1 cellular context compared by ENCODE assay signal in the genomic region with DNA sequence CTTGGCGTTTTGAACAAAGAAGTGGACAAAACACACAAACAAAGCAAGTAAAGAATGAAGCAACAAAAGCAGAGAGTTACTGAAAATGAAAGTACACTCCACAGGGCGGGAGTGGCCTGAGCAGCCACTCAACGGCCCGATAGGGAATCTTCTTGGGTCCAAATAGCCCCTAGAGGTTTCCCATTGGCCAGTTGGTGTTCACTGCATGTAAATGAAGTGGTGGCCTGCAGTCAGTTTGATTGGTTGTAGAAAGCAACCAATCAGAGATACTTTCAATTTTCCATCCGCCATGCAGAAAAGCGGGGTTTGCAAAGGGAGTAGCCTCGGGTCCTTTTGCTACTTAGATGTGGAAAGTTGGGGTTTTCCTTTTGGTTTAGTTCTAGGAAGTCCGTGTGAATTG.
TF ChIP-seq lines count a peak whose summit lies in the region.

No MANE protein-coding gene starts in this region.

TF ChIP-seq in HepG2, 621 proteins besides CTCF, POLR2A, EP300 and RAD21 (continued from another document):
- TF ChIP-seq, protein P1, sequence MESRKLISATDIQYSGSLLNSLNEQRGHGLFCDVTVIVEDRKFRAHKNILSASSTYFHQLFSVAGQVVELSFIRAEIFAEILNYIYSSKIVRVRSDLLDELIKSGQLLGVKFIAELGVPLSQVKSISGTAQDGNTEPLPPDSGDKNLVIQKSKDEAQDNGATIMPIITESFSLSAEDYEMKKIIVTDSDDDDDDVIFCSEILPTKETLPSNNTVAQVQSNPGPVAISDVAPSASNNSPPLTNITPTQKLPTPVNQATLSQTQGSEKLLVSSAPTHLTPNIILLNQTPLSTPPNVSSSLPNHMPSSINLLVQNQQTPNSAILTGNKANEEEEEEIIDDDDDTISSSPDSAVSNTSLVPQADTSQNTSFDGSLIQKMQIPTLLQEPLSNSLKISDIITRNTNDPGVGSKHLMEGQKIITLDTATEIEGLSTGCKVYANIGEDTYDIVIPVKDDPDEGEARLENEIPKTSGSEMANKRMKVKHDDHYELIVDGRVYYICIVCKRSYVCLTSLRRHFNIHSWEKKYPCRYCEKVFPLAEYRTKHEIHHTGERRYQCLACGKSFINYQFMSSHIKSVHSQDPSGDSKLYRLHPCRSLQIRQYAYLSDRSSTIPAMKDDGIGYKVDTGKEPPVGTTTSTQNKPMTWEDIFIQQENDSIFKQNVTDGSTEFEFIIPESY (CRISPR knock-in tag; IDR thresholded peaks at IDR 0.05) = 0 out of 2 replicates have a peak, but pooled peaks have one; percentile 18
- TF ChIP-seq SIN3A (IDR thresholded peaks at IDR 0.05; ENCODE audit: borderline replicate concordance, low read depth, low read length) (peak; percentile 48; the same call in 1 of the 2 replicates), YY1 (IDR thresholded peaks at IDR 0.05; ENCODE audit: insufficient read depth, insufficient replicate concordance, low read depth, low read length) (peak; percentile 28), ZNF703 (CRISPR knock-in tag; IDR thresholded peaks at IDR 0.05; ENCODE audit: borderline replicate concordance) (no peak), ZFP36L1 (CRISPR knock-in tag; IDR thresholded peaks at IDR 0.05) (no peak), ZNF775 (CRISPR knock-in tag; IDR thresholded peaks at IDR 0.05; ENCODE audit: borderline replicate concordance) (no peak), ZNF432 (CRISPR knock-in tag; IDR thresholded peaks at IDR 0.05; ENCODE audit: borderline replicate concordance) (no peak), HES4 (CRISPR knock-in tag; IDR thresholded peaks at IDR 0.05; ENCODE audit: borderline replicate concordance) (no peak), GTF2F1 (IDR thresholded peaks at IDR 0.05; ENCODE audit: low read length) (no peak), SP1 (IDR thresholded peaks at IDR 0.05) (no peak), SP1 (CRISPR knock-in tag; IDR thresholded peaks at IDR 0.05) (no peak), MIXL1 (CRISPR knock-in tag; IDR thresholded peaks at IDR 0.05) (0 out of 2 replicates have a peak, but pooled peaks have one; percentile 20), CENPT (CRISPR knock-in tag; IDR thresholded peaks at IDR 0.05; ENCODE audit: low read depth) (no peak), ZNF749 (CRISPR knock-in tag; IDR thresholded peaks at IDR 0.05; ENCODE audit: borderline replicate concordance) (no peak), SOX5 (CRISPR knock-in tag; IDR thresholded peaks at IDR 0.05; ENCODE audit: borderline replicate concordance) (peak; percentile 16; the same call in 1 of the 2 replicates), PHF20 (CRISPR knock-in tag; IDR thresholded peaks at IDR 0.05) (peak; percentile 48; the same call in 1 of the 2 replicates), LCORL (IDR thresholded peaks at IDR 0.05) (peak; percentile 64; the same call in 1 of the 2 replicates), LCORL (CRISPR knock-in tag; IDR thresholded peaks at IDR 0.05) (no peak)
- TF ChIP-seq, protein P2, sequence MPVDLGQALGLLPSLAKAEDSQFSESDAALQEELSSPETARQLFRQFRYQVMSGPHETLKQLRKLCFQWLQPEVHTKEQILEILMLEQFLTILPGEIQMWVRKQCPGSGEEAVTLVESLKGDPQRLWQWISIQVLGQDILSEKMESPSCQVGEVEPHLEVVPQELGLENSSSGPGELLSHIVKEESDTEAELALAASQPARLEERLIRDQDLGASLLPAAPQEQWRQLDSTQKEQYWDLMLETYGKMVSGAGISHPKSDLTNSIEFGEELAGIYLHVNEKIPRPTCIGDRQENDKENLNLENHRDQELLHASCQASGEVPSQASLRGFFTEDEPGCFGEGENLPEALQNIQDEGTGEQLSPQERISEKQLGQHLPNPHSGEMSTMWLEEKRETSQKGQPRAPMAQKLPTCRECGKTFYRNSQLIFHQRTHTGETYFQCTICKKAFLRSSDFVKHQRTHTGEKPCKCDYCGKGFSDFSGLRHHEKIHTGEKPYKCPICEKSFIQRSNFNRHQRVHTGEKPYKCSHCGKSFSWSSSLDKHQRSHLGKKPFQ (CRISPR knock-in tag; IDR thresholded peaks at IDR 0.05; ENCODE audit: insufficient replicate concordance) = no peak
- TF ChIP-seq, protein P3, sequence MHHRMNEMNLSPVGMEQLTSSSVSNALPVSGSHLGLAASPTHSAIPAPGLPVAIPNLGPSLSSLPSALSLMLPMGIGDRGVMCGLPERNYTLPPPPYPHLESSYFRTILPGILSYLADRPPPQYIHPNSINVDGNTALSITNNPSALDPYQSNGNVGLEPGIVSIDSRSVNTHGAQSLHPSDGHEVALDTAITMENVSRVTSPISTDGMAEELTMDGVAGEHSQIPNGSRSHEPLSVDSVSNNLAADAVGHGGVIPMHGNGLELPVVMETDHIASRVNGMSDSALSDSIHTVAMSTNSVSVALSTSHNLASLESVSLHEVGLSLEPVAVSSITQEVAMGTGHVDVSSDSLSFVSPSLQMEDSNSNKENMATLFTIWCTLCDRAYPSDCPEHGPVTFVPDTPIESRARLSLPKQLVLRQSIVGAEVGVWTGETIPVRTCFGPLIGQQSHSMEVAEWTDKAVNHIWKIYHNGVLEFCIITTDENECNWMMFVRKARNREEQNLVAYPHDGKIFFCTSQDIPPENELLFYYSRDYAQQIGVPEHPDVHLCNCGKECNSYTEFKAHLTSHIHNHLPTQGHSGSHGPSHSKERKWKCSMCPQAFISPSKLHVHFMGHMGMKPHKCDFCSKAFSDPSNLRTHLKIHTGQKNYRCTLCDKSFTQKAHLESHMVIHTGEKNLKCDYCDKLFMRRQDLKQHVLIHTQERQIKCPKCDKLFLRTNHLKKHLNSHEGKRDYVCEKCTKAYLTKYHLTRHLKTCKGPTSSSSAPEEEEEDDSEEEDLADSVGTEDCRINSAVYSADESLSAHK (CRISPR knock-in tag; IDR thresholded peaks at IDR 0.05; ENCODE audit: borderline replicate concordance) = no peak
- TF ChIP-seq, protein P4, sequence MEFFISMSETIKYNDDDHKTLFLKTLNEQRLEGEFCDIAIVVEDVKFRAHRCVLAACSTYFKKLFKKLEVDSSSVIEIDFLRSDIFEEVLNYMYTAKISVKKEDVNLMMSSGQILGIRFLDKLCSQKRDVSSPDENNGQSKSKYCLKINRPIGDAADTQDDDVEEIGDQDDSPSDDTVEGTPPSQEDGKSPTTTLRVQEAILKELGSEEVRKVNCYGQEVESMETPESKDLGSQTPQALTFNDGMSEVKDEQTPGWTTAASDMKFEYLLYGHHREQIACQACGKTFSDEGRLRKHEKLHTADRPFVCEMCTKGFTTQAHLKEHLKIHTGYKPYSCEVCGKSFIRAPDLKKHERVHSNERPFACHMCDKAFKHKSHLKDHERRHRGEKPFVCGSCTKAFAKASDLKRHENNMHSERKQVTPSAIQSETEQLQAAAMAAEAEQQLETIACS (CRISPR knock-in tag; IDR thresholded peaks at IDR 0.05) = no peak
- TF ChIP-seq, protein P5, sequence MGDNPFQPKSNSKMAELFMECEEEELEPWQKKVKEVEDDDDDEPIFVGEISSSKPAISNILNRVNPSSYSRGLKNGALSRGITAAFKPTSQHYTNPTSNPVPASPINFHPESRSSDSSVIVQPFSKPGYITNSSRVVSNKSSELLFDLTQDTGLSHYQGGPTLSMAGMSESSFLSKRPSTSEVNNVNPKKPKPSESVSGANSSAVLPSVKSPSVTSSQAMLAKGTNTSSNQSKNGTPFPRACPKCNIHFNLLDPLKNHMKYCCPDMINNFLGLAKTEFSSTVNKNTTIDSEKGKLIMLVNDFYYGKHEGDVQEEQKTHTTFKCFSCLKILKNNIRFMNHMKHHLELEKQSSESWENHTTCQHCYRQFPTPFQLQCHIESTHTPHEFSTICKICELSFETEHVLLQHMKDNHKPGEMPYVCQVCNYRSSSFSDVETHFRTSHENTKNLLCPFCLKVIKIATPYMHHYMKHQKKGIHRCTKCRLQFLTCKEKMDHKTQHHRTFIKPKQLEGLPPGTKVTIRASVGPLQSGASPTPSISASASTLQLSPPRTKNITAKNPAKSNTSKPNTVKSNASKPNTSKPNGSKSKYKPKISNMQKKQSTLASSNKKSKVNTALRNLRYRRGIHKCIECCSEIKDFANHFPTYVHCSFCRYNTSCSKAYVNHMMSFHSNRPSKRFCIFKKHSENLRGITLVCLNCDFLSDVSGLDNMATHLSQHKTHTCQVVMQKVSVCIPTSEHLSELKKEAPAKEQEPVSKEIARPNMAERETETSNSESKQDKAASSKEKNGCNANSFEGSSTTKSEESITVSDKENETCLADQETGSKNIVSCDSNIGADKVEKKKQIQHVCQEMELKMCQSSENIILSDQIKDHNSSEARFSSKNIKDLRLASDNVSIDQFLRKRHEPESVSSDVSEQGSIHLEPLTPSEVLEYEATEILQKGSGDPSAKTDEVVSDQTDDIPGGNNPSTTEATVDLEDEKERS (CRISPR knock-in tag; IDR thresholded peaks at IDR 0.05) = no peak
- TF ChIP-seq, protein P6, sequence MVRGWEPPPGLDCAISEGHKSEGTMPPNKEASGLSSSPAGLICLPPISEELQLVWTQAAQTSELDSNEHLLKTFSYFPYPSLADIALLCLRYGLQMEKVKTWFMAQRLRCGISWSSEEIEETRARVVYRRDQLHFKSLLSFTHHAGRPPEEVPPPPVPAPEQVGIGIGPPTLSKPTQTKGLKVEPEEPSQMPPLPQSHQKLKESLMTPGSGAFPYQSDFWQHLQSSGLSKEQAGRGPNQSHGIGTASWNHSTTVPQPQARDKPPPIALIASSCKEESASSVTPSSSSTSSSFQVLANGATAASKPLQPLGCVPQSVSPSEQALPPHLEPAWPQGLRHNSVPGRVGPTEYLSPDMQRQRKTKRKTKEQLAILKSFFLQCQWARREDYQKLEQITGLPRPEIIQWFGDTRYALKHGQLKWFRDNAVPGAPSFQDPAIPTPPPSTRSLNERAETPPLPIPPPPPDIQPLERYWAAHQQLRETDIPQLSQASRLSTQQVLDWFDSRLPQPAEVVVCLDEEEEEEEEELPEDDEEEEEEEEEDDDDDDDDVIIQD (CRISPR knock-in tag; IDR thresholded peaks at IDR 0.05; ENCODE audit: low read depth) = peak; percentile 40; the same call in 1 of the 2 replicates
- TF ChIP-seq, protein P7, sequence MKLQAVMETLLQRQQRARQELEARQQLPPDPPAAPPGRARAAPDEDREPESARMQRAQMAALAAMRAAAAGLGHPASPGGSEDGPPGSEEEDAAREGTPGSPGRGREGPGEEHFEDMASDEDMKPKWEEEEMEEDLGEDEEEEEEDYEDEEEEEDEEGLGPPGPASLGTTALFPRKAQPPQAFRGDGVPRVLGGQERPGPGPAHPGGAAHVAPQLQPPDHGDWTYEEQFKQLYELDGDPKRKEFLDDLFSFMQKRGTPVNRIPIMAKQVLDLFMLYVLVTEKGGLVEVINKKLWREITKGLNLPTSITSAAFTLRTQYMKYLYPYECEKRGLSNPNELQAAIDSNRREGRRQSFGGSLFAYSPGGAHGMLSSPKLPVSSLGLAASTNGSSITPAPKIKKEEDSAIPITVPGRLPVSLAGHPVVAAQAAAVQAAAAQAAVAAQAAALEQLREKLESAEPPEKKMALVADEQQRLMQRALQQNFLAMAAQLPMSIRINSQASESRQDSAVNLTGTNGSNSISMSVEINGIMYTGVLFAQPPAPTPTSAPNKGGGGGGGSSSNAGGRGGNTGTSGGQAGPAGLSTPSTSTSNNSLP (IDR thresholded peaks at IDR 0.05; ENCODE audit: low read depth, low read length) = peak; percentile 61; the same call in 1 of the 2 replicates
- TF ChIP-seq, protein P8, sequence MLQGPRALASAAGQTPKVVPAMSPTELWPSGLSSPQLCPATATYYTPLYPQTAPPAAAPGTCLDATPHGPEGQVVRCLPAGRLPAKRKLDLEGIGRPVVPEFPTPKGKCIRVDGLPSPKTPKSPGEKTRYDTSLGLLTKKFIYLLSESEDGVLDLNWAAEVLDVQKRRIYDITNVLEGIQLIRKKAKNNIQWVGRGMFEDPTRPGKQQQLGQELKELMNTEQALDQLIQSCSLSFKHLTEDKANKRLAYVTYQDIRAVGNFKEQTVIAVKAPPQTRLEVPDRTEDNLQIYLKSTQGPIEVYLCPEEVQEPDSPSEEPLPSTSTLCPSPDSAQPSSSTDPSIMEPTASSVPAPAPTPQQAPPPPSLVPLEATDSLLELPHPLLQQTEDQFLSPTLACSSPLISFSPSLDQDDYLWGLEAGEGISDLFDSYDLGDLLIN (CRISPR knock-in tag; IDR thresholded peaks at IDR 0.05; ENCODE audit: borderline replicate concordance) = no peak
- TF ChIP-seq, protein P9, sequence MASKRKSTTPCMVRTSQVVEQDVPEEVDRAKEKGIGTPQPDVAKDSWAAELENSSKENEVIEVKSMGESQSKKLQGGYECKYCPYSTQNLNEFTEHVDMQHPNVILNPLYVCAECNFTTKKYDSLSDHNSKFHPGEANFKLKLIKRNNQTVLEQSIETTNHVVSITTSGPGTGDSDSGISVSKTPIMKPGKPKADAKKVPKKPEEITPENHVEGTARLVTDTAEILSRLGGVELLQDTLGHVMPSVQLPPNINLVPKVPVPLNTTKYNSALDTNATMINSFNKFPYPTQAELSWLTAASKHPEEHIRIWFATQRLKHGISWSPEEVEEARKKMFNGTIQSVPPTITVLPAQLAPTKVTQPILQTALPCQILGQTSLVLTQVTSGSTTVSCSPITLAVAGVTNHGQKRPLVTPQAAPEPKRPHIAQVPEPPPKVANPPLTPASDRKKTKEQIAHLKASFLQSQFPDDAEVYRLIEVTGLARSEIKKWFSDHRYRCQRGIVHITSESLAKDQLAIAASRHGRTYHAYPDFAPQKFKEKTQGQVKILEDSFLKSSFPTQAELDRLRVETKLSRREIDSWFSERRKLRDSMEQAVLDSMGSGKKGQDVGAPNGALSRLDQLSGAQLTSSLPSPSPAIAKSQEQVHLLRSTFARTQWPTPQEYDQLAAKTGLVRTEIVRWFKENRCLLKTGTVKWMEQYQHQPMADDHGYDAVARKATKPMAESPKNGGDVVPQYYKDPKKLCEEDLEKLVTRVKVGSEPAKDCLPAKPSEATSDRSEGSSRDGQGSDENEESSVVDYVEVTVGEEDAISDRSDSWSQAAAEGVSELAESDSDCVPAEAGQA (IDR thresholded peaks at IDR 0.05; ENCODE audit: low read depth) = no peak
- TF ChIP-seq, protein P9 (CRISPR knock-in tag; IDR thresholded peaks at IDR 0.05; ENCODE audit: borderline replicate concordance) = no peak
